ENCODE assay signal across 30 cellular contexts in the genomic region with DNA sequence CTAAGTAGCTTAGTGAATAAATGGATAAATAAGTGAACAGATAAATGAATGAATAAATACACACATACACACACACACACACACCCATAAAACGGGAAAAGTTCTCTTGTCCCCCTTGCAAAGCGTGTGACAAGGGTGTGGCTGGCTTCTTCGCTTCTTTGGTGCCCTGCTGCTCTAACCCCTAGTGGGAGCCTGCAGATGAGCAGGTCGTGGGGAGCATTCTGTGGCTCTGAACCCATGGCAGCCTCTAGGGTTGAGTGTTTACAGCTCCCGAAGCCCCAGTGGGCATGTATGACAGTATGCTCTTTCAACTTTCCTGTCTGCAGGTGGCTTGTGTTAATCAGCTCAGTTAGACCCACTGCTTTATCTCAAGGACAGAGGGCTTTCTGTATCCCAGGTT.
"Had no signal": no experiment of that assay in that cellular context is flagged by ENCODE, and none has a peak within 500 bp of the region (broad histone marks: within the 10 kb centered on the region; RNA-seq: fewer than 3 reads in every experiment).

No MANE protein-coding gene starts in this region.

- H3K27ac ChIP-seq: ascending aorta, breast epithelium, cardiac muscle cell, coronary artery, dorsolateral prefrontal cortex, esophagus muscularis mucosa, foreskin keratinocyte, gastrocnemius medialis, heart left ventricle had no signal

- ATAC-seq: activated CD4-positive, alpha-beta T cell treated with anti-CD3 and anti-CD28 coated beads for 36 hours; activated CD8-positive, alpha-beta memory T cell treated with anti-CD3 and anti-CD28 coated beads, Interleukin-2, amount 10 ng/mL, durations not matched to agents 7 days and 5 days; activated CD8-positive, alpha-beta T cell treated with anti-CD3 and anti-CD28 coated beads, Interleukin-2, amount 10 ng/mL, durations not matched to agents 7 days and 5 days; activated naive CD4-positive, alpha-beta T cell treated with anti-CD3 and anti-CD28 coated beads, Interleukin-2, amount 50 U/mL, for 72 hours; foreskin keratinocyte; gastrocnemius medialis; heart left ventricle had no signal

- H3K27me3 ChIP-seq: ascending aorta, breast epithelium, cardiac muscle cell, dorsolateral prefrontal cortex, esophagus muscularis mucosa, foreskin keratinocyte, gastrocnemius medialis, heart left ventricle had no signal

- H3K36me3 ChIP-seq: ascending aorta, breast epithelium, cardiac muscle cell, esophagus muscularis mucosa, gastrocnemius medialis, heart left ventricle had no signal

- H3K9me3 ChIP-seq: ascending aorta, breast epithelium, esophagus muscularis mucosa, gastrocnemius medialis, heart left ventricle had no signal

- DNase-seq: activated CD4-positive, alpha-beta memory T cell treated with anti-CD3 and anti-CD28 coated beads for 36 hours; activated CD4-positive, alpha-beta T cell treated with anti-CD3 and anti-CD28 coated beads for 36 hours; activated CD4-positive, alpha-beta T cell treated with anti-CD3 and anti-CD28 coated beads, Interleukin-2, amount 10 ng/mL, durations not matched to agents 24 days and 14 days; activated CD4-positive, CD25-positive, alpha-beta regulatory T cell; activated CD4-positive, CD25-positive, alpha-beta regulatory T cell treated with anti-CD3 and anti-CD28 coated beads, Interleukin-2, amount 50 U/mL, for 72 hours; activated CD8-positive, alpha-beta memory T cell treated with anti-CD3 and anti-CD28 coated beads, Interleukin-2, amount 10 ng/mL, durations not matched to agents 7 days and 5 days; activated CD8-positive, alpha-beta memory T cell treated with anti-CD3 and anti-CD28 coated beads, Interleukin-2, amount 50 U/mL, for 4 hours; activated CD8-positive, alpha-beta T cell treated with anti-CD3 and anti-CD28 coated beads, Interleukin-2, amount 10 ng/mL, durations not matched to agents 7 days and 5 days; activated gamma-delta T cell; activated naive CD4-positive, alpha-beta T cell; activated naive CD4-positive, alpha-beta T cell treated with anti-CD3 and anti-CD28 coated beads, Interleukin-2, amount 10 ng/mL, durations not matched to agents 7 days and 5 days; activated naive CD8-positive, alpha-beta T cell treated with anti-CD3 and anti-CD28 coated beads, Interleukin-2, amount 10 ng/mL, durations not matched to agents 7 days and 5 days; activated T-cell treated with anti-CD3 and anti-CD28 coated beads, Interleukin-2, amount 50 U/mL, for 1 hour; activated T-cell treated with anti-CD3 and anti-CD28 coated beads, Interleukin-2, amount 50 U/mL, for 48 hours; central memory CD4-positive, alpha-beta T cell; cerebellar nuclear complex; dorsolateral prefrontal cortex; effector memory CD4-positive, alpha-beta T cell; endodermal cell; foreskin keratinocyte; gastrocnemius medialis; glutamatergic neuron; heart left ventricle; T-helper 2 cell had no signal

- H3K4me1 ChIP-seq: ascending aorta, breast epithelium, esophagus muscularis mucosa, foreskin keratinocyte, gastrocnemius medialis, heart left ventricle had no signal

- H3K4me3 ChIP-seq: ascending aorta, breast epithelium, cardiac muscle cell, coronary artery, dorsolateral prefrontal cortex, esophagus muscularis mucosa, gastrocnemius medialis, heart left ventricle had no signal
